7 cellular contexts compared by ENCODE assay signal in the genomic region with DNA sequence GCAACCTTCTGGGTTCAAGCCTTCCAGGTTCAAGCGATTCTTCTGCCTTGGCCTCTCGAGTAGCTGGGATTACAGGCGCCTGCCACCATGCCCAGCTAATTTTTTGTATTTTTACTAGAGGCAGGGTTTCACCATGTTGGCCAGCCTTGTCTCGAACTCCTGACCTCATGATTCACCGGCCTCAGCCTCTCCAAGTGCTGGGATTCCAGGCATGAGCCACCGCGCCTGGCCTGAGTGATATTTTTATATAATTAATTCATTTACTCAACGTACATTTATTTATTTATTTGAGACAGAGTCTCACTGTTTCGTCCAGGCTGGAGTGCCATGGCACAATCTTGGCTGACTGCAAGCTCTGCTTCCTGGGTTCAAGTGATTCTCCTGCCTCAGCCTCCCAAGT.
A peak's percentile ranks its signal among the peaks of the same experiment; 100 is the strongest.
DNase-seq lines count a peak whose midpoint lies in the region; TF ChIP-seq lines count a peak whose summit lies in the region.
"Not testable (repeated sequence)": the region's sequence is repeated elsewhere in the genome, so short reads cannot be mapped to it uniquely, and the experiment has no call there.

No MANE protein-coding gene starts in this region.

- not testable (repeated sequence) for H3K9me3 ChIP-seq in GM23248 (ENCODE audit: low read depth)

- not testable (repeated sequence) for H3K27ac ChIP-seq in GM23248

- H3K9ac ChIP-seq in GM23248, result not testable (repeated sequence)

- not testable (repeated sequence) for H3K4me2 ChIP-seq in GM23248 (ENCODE audit: unreplicated experiment)

- not testable (repeated sequence) for H3K9me2 ChIP-seq in GM23248 (ENCODE audit: insufficient read depth)

- H3K36me3 ChIP-seq in GM23248 (ENCODE audit: low read depth), result not testable (repeated sequence)

- H4K20me1 ChIP-seq in GM23248 (ENCODE audit: insufficient read depth), result not testable (repeated sequence)

- WGBS in GM23248 (ENCODE audit: low coverage in 1 of 2, low lambda C conversion rate in 2 of 2, missing lambda C conversion rate in 2 of 2), 2 experiments, result 92% methylated on average over 9 of the region's 9 CpGs

- peak; percentile 6 for DNase-seq in AG10803 (ENCODE audit: low read depth)
- peak; percentile 25 for DNase-seq in GM23248
- DNase-seq in M059J (ENCODE audit: low read depth), result peak; percentile 43
- peak; percentile 48 for DNase-seq in amniotic epithelial cell (ENCODE audit: low read depth)
- peak; percentile 14 to 53 for DNase-seq in cardiac fibroblast (ENCODE audit: low read depth in 2 of 2)
- DNase-seq in fibroblast of mammary gland (ENCODE audit: low read depth), result peak; percentile 44
- peak; percentile 70 for DNase-seq in iris pigment epithelial cell (ENCODE audit: low read depth)

- H3F3A ChIP-seq in GM23248 (ENCODE audit: insufficient read depth), result not testable (repeated sequence)

- H3K27me3 ChIP-seq in GM23248 (replicated peaks; ENCODE audit: insufficient read depth), result not testable (repeated sequence)

- in situ Hi-C loops in GM23248 (cut with MboI), result not testable (repeated sequence)

- H2AFZ ChIP-seq in GM23248, result not testable (repeated sequence)

- not testable (repeated sequence) for H3K4me3 ChIP-seq in AG10803 (ENCODE audit: low read length); GM23248; cardiac fibroblast (replicated peaks in 1 of 2; ENCODE audit: low read depth in 2 of 2, low read length in 2 of 2); fibroblast of mammary gland (ENCODE audit: control insufficient read depth, low read depth, low read length)

- H3K79me2 ChIP-seq in GM23248 (ENCODE audit: insufficient read depth), result not testable (repeated sequence)

- not testable (repeated sequence) for H3K4me1 ChIP-seq in GM23248 (ENCODE audit: insufficient read depth)

- TF ChIP-seq CTCF in AG10803 (conservative IDR thresholded peaks at IDR 0.05; ENCODE audit: low read length); cardiac fibroblast (IDR thresholded peaks at IDR 0.05; ENCODE audit: low read depth, low read length); fibroblast of mammary gland (conservative IDR thresholded peaks at IDR 0.05; ENCODE audit: control insufficient read depth, insufficient read depth, low read depth, low read length): not testable (repeated sequence)

Comparison
In these comparisons a context has a peak if more than half of its experiments do, and no peak if none do; other contexts are left out.
1. DNase-seq: peak in every context shown above with its lines; median percentile 70 in iris pigment epithelial cell; 48 in amniotic epithelial cell; 44 in fibroblast of mammary gland; 43 in M059J; 34 in cardiac fibroblast; 25 in GM23248; 6 in AG10803.